ENCODE assay signal across 9 cellular contexts in the genomic region with DNA sequence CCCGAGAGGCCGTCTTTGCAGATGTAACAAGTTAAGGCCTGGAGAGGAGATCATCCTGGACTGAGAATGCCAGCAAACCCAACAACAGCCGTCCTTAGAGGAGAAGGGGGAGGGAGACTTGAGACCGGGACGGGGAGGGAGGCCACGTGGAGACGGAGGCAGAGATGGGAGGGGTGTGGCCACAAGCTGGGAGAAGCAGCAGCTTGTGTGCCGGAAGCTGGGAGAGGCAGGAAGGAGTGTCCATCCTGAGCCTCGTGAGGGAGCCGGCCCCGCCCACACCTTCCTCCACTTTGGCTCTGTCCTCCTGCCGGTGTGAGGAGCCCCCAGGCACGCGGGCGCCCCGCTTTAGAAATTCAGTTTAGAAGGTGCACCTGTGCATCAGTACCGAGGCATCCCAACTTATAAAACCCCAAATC.
DNase-seq lines count a peak whose midpoint lies in the region; ATAC-seq, FAIRE-seq and TF ChIP-seq lines count a peak whose summit lies in the region.
"Had no signal": no experiment of that assay in that cellular context is flagged by ENCODE, and none has a peak within 500 bp of the region (broad histone marks: within the 10 kb centered on the region; RNA-seq: fewer than 3 reads in every experiment).

No MANE protein-coding gene starts in this region.

- no peak for TF ChIP-seq CTCF in C4-2B (conservative IDR thresholded peaks at IDR 0.05)
- no peak for TF ChIP-seq CTCF in K562 (IDR thresholded peaks at IDR 0.05 in 2 of 3, conservative IDR thresholded peaks at IDR 0.05 in 1 of 3; ENCODE audit: insufficient read depth in 2 of 3, low read depth in 1 of 3, low read length in 3 of 3)
- no peak for TF ChIP-seq CTCF in left lung (IDR thresholded peaks at IDR 0.05)
- no peak for TF ChIP-seq CTCF in upper lobe of right lung (IDR thresholded peaks at IDR 0.05)

- H3K9ac ChIP-seq in K562 (ENCODE audit: insufficient read depth in 1 of 2, low read depth in 2 of 2, low read length in 2 of 2) = peak overlapping the region in 1 of 2 experiments; percentile 19; a peak in 1 of 4 replicates

- peaks cover 4% of the 10 kb centered on the region for H3K9me1 ChIP-seq in K562 (ENCODE audit: control insufficient read depth, insufficient read depth, low read length)

- H3K4me2 ChIP-seq in K562 (ENCODE audit: insufficient read depth, low read length) = peak overlapping the region; percentile 62

- DNase-seq in HEK293T (ENCODE audit: extremely low spot score) (peak; percentile 69), NCI-H748 (lab: John Stamatoyannopoulos, UW; ENCODE audit: unreplicated experiment) (peak; percentile 89), K562 (ENCODE audit: extremely low read depth in 1 of 4, low spot score in 3 of 4) (peak; percentile 77 to 94 (median 88)), left lung (peak in 1 of 2 donors; percentile 78), upper lobe of right lung (peak; percentile 63)

- CTCF ChIA-PET in HEK293T (lab: Yijun Ruan, JAX) = interaction anchor here (1.0 kb wide), 1 partner anchor 13 kb away, joined by 3 read pairs; no protein-coding TSS in a partner anchor
- CTCF ChIA-PET in K562 (lab: Yijun Ruan, JAX; ENCODE audit: low intra/inter-chr PET ratio) = interaction anchor here (1.0 kb wide), 1 partner anchor 975 kb away, joined by 5 read pairs; no protein-coding TSS in a partner anchor

- no peaks in the 10 kb centered on the region for H3K79me2 ChIP-seq in K562 (ENCODE audit: control insufficient read depth, insufficient read depth, low read length)

- no peak for TF ChIP-seq POLR2A in K562 (conservative IDR thresholded peaks at IDR 0.05)

- intact Hi-C loops in K562 (cut with micrococcal nuclease) = loop anchor here (2.0 to 10.0 kb wide), 3 partner anchors 40 to 922 kb away; no protein-coding TSS in a partner anchor
- intact Hi-C loops in left lung (cut with DNase I) = no loop called here
- intact Hi-C loops in upper lobe of right lung (cut with DNase I) = no loop called here

- in situ Hi-C loops in K562 (cut with MboI) = no loop called here

- no peak for TF ChIP-seq RAD21 in K562 (CRISPR knock-in tag; conservative IDR thresholded peaks at IDR 0.05 in 1 of 2, IDR thresholded peaks at IDR 0.05 in 1 of 2)

- 22% methylated on average over 17 of the region's 17 CpGs for WGBS in K562 (ENCODE audit: insufficient coverage, low coverage, missing lambda C conversion rate)

- ATAC-seq in K562 = peak; percentile 81
- peak; percentile 70 for ATAC-seq in left lung
- ATAC-seq in upper lobe of right lung = peak; percentile 32
- no peak for ATAC-seq in HG02642 (IDR thresholded peaks at IDR 0.05; ENCODE audit: poor library complexity, unreplicated experiment)
- no peak for ATAC-seq in GM19397 (IDR thresholded peaks at IDR 0.05; ENCODE audit: unreplicated experiment)

- no TSS peak for BruUV-seq in K562 (replicated peaks; lab: Mats Ljungman, UMichigan)

- no peaks in the 10 kb centered on the region for H3K9me3 ChIP-seq in K562 (replicated peaks; ENCODE audit: control insufficient read depth, insufficient read depth, low read depth, low read length)
- H3K9me3 ChIP-seq in left lung = no peaks in the 10 kb centered on the region
- H3K9me3 ChIP-seq in upper lobe of right lung = no peaks in the 10 kb centered on the region

- FAIRE-seq in K562 (lab: Jason Lieb, UNC) = peak; percentile 42
- FAIRE-seq: islet of Langerhans had no signal

- H3K36me3 ChIP-seq in K562 (ENCODE audit: control insufficient read depth, insufficient read depth, low read length) (no peaks in the 10 kb centered on the region), left lung (no peaks in the 10 kb centered on the region), upper lobe of right lung (no peaks in the 10 kb centered on the region)

- POLR2A ChIA-PET in HEK293T (lab: Yijun Ruan, JAX) (no interaction called here), K562 (lab: Yijun Ruan, JAX) (no interaction called here)

- H3K27ac ChIP-seq in C4-2B (peak overlapping the region; percentile 43), K562 (ENCODE audit: extremely low read depth, low read depth, low read length) (no peak overlapping the region), left lung (no peak overlapping the region), upper lobe of right lung (no peak overlapping the region)

- no peaks in the 10 kb centered on the region; the same call in 1 of the 2 replicates for H4K20me1 ChIP-seq in K562 (replicated peaks; ENCODE audit: control insufficient read depth, insufficient read depth, low read length)

- no peak for TF ChIP-seq EP300 in K562 (IDR thresholded peaks at IDR 0.05; ENCODE audit: low read length)

- H3K4me1 ChIP-seq in K562 (replicated peaks in 1 of 2; ENCODE audit: control insufficient read depth in 2 of 2, insufficient read depth in 2 of 2, low read length in 2 of 2) (peaks cover 11 to 31% of the 10 kb centered on the region in 2 experiments), left lung (peaks cover 8% of the 10 kb centered on the region in 2 donors), upper lobe of right lung (peaks cover 5% of the 10 kb centered on the region)

- peak overlapping the region; percentile 72 for H2AFZ ChIP-seq in K562 (ENCODE audit: low read depth, low read length)

- H3K27me3 ChIP-seq in K562 (ENCODE audit: control insufficient read depth in 2 of 2, insufficient read depth in 2 of 2, low read length in 2 of 2) (peaks cover 23 to 72% of the 10 kb centered on the region in 2 experiments), left lung (peaks cover 0 to 7% of the 10 kb centered on the region in 2 donors), upper lobe of right lung (no peaks in the 10 kb centered on the region)

- H3K4me3 ChIP-seq in K562 (no peak overlapping the region), left lung (peak overlapping the region in 1 of 2 donors; percentile 14), upper lobe of right lung (peak overlapping the region; percentile 14)

TF ChIP-seq in HEK293T, 16 proteins besides CTCF, POLR2A, EP300 and RAD21:
- 0 out of 2 replicates have a peak, but pooled peaks have one; percentile 24 for TF ChIP-seq L3MBTL2 (conservative IDR thresholded peaks at IDR 0.05)
- no peak for TF ChIP-seq HDGF (IDR thresholded peaks at IDR 0.05; ENCODE audit: borderline replicate concordance)

TF ChIP-seq in K562, 482 proteins besides CTCF, POLR2A, EP300 and RAD21 (continues in another document):
- TF ChIP-seq RB1 (IDR thresholded peaks at IDR 0.05; ENCODE audit: low read depth) (0 out of 2 replicates have a peak, but pooled peaks have one; percentile 6), MIER1 (IDR thresholded peaks at IDR 0.05; ENCODE audit: low read depth) (no peak), IFI16 (CRISPR knock-in tag; IDR thresholded peaks at IDR 0.05) (no peak), CTBP1 (IDR thresholded peaks at IDR 0.05; ENCODE audit: borderline replicate concordance) (peak; percentile 54; the same call in 1 of the 2 replicates), SRF (CRISPR knock-in tag; IDR thresholded peaks at IDR 0.05) (no peak), CXXC5 (CRISPR knock-in tag; IDR thresholded peaks at IDR 0.05) (peak; percentile 30; the same call in 1 of the 2 replicates), RBFOX2 (IDR thresholded peaks at IDR 0.05; ENCODE audit: low read depth, low read length) (0 out of 2 replicates have a peak, but pooled peaks have one; percentile 21), GTF2F1 (IDR thresholded peaks at IDR 0.05; ENCODE audit: low read depth, low read length) (no peak), NELFE (IDR thresholded peaks at IDR 0.05; ENCODE audit: insufficient read depth, insufficient read length) (no peak)
- TF ChIP-seq, protein P1, sequence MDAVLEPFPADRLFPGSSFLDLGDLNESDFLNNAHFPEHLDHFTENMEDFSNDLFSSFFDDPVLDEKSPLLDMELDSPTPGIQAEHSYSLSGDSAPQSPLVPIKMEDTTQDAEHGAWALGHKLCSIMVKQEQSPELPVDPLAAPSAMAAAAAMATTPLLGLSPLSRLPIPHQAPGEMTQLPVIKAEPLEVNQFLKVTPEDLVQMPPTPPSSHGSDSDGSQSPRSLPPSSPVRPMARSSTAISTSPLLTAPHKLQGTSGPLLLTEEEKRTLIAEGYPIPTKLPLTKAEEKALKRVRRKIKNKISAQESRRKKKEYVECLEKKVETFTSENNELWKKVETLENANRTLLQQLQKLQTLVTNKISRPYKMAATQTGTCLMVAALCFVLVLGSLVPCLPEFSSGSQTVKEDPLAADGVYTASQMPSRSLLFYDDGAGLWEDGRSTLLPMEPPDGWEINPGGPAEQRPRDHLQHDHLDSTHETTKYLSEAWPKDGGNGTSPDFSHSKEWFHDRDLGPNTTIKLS (IDR thresholded peaks at IDR 0.05; ENCODE audit: borderline replicate concordance, low read depth) = 0 out of 2 replicates have a peak, but pooled peaks have one; percentile 48
- TF ChIP-seq, protein P2, sequence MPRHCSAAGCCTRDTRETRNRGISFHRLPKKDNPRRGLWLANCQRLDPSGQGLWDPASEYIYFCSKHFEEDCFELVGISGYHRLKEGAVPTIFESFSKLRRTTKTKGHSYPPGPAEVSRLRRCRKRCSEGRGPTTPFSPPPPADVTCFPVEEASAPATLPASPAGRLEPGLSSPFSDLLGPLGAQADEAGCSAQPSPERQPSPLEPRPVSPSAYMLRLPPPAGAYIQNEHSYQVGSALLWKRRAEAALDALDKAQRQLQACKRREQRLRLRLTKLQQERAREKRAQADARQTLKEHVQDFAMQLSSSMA (CRISPR knock-in tag; IDR thresholded peaks at IDR 0.05) = no peak
- TF ChIP-seq, protein P3, sequence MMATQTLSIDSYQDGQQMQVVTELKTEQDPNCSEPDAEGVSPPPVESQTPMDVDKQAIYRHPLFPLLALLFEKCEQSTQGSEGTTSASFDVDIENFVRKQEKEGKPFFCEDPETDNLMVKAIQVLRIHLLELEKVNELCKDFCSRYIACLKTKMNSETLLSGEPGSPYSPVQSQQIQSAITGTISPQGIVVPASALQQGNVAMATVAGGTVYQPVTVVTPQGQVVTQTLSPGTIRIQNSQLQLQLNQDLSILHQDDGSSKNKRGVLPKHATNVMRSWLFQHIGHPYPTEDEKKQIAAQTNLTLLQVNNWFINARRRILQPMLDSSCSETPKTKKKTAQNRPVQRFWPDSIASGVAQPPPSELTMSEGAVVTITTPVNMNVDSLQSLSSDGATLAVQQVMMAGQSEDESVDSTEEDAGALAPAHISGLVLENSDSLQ (IDR thresholded peaks at IDR 0.05) = peak; percentile 65
- TF ChIP-seq, protein P4, sequence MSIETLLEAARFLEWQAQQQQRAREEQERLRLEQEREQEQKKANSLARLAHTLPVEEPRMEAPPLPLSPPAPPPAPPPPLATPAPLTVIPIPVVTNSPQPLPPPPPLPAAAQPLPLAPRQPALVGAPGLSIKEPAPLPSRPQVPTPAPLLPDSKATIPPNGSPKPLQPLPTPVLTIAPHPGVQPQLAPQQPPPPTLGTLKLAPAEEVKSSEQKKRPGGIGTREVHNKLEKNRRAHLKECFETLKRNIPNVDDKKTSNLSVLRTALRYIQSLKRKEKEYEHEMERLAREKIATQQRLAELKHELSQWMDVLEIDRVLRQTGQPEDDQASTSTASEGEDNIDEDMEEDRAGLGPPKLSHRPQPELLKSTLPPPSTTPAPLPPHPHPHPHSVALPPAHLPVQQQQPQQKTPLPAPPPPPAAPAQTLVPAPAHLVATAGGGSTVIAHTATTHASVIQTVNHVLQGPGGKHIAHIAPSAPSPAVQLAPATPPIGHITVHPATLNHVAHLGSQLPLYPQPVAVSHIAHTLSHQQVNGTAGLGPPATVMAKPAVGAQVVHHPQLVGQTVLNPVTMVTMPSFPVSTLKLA (conservative IDR thresholded peaks at IDR 0.05) = peak; percentile 88 to 93

Comparison
In these comparisons a context has a peak if more than half of its experiments do, and no peak if none do; other contexts are left out.
1. ATAC-seq: peak in K562 (single experiment), left lung (single experiment) and upper lobe of right lung (single experiment); none in HG02642 (single experiment) and GM19397 (single experiment).